In genomic region chr9:137296214-137297059, GRCh38 we compare ENCODE assay signal across 1 cellular context.
TF ChIP-seq lines count a peak whose summit lies in the region.

No MANE protein-coding gene starts in this region.

TF ChIP-seq in SK-N-SH treated with all-trans-retinoic acid at 6 μM for 48 hours, 23 proteins besides CTCF, POLR2A, EP300 and RAD21 (continued from another document):
- TF ChIP-seq TOX (CRISPR knock-in tag; IDR thresholded peaks at IDR 0.05; ENCODE audit: borderline replicate concordance) (no peak), ZC3H10 (CRISPR knock-in tag; IDR thresholded peaks at IDR 0.05) (no peak)
